ENCODE assay signal across 8 cellular contexts in genomic region chr15:66703540-66703941, GRCh38. TPM values are rescaled to one million over a fixed set of nuclear protein-coding genes. Genes with fewer than 3 reads are reported as not detected.
DNase-seq lines count a peak whose midpoint lies in the region; FAIRE-seq and TF ChIP-seq lines count a peak whose summit lies in the region.

No MANE protein-coding gene starts in this region.

- POLR2A ChIA-PET in GM10248 (lab: Yijun Ruan, JAX) = no interaction called here

- no peaks in the 10 kb centered on the region for H3K9me3 ChIP-seq in mucosa of stomach (ENCODE audit: control insufficient read depth, low read length)

- no peak for FAIRE-seq in RCC 7860 (lab: Jason Lieb, UNC)

- no peaks in the 10 kb centered on the region for H3K36me3 ChIP-seq in mucosa of stomach (ENCODE audit: control insufficient read depth, insufficient read depth, low read length)

- TF ChIP-seq CTCF in GM10248 (IDR thresholded peaks at IDR 0.05; ENCODE audit: control extremely low read depth, extremely low read depth, low read depth, missing control alignments) (no peak), dorsolateral prefrontal cortex (IDR thresholded peaks at IDR 0.05 in 54 of 56, conservative IDR thresholded peaks at IDR 0.05 in 2 of 56; ENCODE audit: low read depth in 1 of 56, partially characterized antibody in 56 of 56) (no peak)

- peaks cover 40% of the 10 kb centered on the region for H3K4me1 ChIP-seq in mucosa of stomach (ENCODE audit: control insufficient read depth, insufficient read depth, low read length)

- H3K4me3 ChIP-seq in dorsolateral prefrontal cortex (peak overlapping the region in 58 of 59 donors; percentile 36 to 78 (median 62)), mucosa of stomach (ENCODE audit: low read length) (no peak overlapping the region)

- H3K27me3 ChIP-seq in dorsolateral prefrontal cortex = peaks cover 0 to 30% (median 10%) of the 10 kb centered on the region in 45 donors
- no peaks in the 10 kb centered on the region for H3K27me3 ChIP-seq in mucosa of stomach (ENCODE audit: control insufficient read depth, insufficient read depth, low read length)

- DNase-seq in GM10248 (ENCODE audit: extremely low spot score) (peak; percentile 53), NCI-H1092 (lab: John Stamatoyannopoulos, UW) (peak; percentile 2), dorsolateral prefrontal cortex (peak in 2 of 10 donors; percentile 32 to 52), NCI-H524 treated with DMSO at 0.1 percent for 48 hours (lab: John Stamatoyannopoulos, UW) (no peak), NCI-H345 (lab: John Stamatoyannopoulos, UW) (no peak), RCC 7860 (ENCODE audit: low spot score) (no peak), MV-4-11 (lab: John Stamatoyannopoulos, UW) (no peak)

- peak overlapping the region in 19 of 59 donors; percentile 16 to 82 (median 56) for H3K27ac ChIP-seq in dorsolateral prefrontal cortex

- intact Hi-C loops in dorsolateral prefrontal cortex (cut with DNase I) = loop anchor here in 1 of 2 donors (10.0 kb wide), 1 partner anchor 141 kb away; no protein-coding TSS in a partner anchor

- CTCF ChIA-PET in GM10248 (lab: Yijun Ruan, JAX) = no interaction called here

- peak overlapping the region; percentile 65 for H3K9ac ChIP-seq in mucosa of stomach (ENCODE audit: low read length)

RNA-seq across cellular contexts. Expression of gene SMAD6, which starts 1.5 kb away (rescaled TPM):
- 10 to 100 TPM in 55 of 120 experiments, 1 to 10 TPM in 65; 2.4 to 31.5 (median 9.5) TPM for total RNA-seq in dorsolateral prefrontal cortex

Comparison
In these comparisons a context has a peak if more than half of its experiments do, and no peak if none do; other contexts are left out.
1. DNase-seq: peak in GM10248 (single experiment) and NCI-H1092 (single experiment); none in NCI-H524 treated with DMSO at 0.1 percent for 48 hours (single experiment), NCI-H345 (single experiment), RCC 7860 (single experiment) and MV-4-11 (single experiment).